In genomic region chr4:119207051-119207450, GRCh38 we compare ENCODE assay signal across 20 cellular contexts. TPM values are rescaled to one million over a fixed set of nuclear protein-coding genes. Genes with fewer than 3 reads are reported as not detected.
DNase-seq lines count a peak whose midpoint lies in the region; ATAC-seq and TF ChIP-seq lines count a peak whose summit lies in the region.
"Had no signal": no experiment of that assay in that cellular context is flagged by ENCODE, and none has a peak within 500 bp of the region (broad histone marks: within the 10 kb centered on the region; RNA-seq: fewer than 3 reads in every experiment).

No MANE protein-coding gene starts in this region.

- H3K27ac ChIP-seq in left ventricle myocardium inferior (replicated peaks) (peak overlapping the region; percentile 81), upper lobe of left lung (peak overlapping the region in 1 of 4 donors; percentile 8)

- no peak for TF ChIP-seq EP300 in upper lobe of left lung (IDR thresholded peaks at IDR 0.05)

- no peak for TF ChIP-seq POLR2A in upper lobe of left lung (IDR thresholded peaks at IDR 0.05)

- H3K27ac Mint-ChIP-seq in activated CD8-positive, alpha-beta T cell treated with anti-CD3 and anti-CD28 coated beads for 36 hours = peak overlapping the region; percentile 72
- no peak overlapping the region for H3K27ac Mint-ChIP-seq in activated CD8-positive, alpha-beta T cell treated with anti-CD3 and anti-CD28 coated beads, Interleukin-2, amount 10 ng/mL, durations not matched to agents 7 days and 5 days
- H3K27ac Mint-ChIP-seq: activated naive CD4-positive, alpha-beta T cell treated with anti-CD3 and anti-CD28 coated beads, Interleukin-2, amount 10 ng/mL, durations not matched to agents 7 days and 5 days; natural killer cell; WTC11 had no signal

- peaks cover 5% of the 10 kb centered on the region for H3K9me3 Mint-ChIP-seq in activated CD8-positive, alpha-beta T cell treated with anti-CD3 and anti-CD28 coated beads for 36 hours
- H3K9me3 Mint-ChIP-seq in activated CD8-positive, alpha-beta T cell treated with anti-CD3 and anti-CD28 coated beads, Interleukin-2, amount 10 ng/mL, durations not matched to agents 7 days and 5 days (ENCODE audit: insufficient read depth) = no peaks in the 10 kb centered on the region
- H3K9me3 Mint-ChIP-seq: activated naive CD4-positive, alpha-beta T cell treated with anti-CD3 and anti-CD28 coated beads, Interleukin-2, amount 10 ng/mL, durations not matched to agents 7 days and 5 days; natural killer cell had no signal

- peaks cover 72% of the 10 kb centered on the region for H3K4me1 ChIP-seq in adipocyte (ENCODE audit: control insufficient read depth, insufficient read depth, low read length)
- peaks cover 49% of the 10 kb centered on the region for H3K4me1 ChIP-seq in left ventricle myocardium inferior
- H3K4me1 ChIP-seq in upper lobe of left lung = no peaks in the 10 kb centered on the region
- H3K4me1 ChIP-seq: breast epithelium had no signal

- no peaks in the 10 kb centered on the region for H3K27me3 Mint-ChIP-seq in activated CD8-positive, alpha-beta T cell treated with anti-CD3 and anti-CD28 coated beads for 36 hours
- no peaks in the 10 kb centered on the region for H3K27me3 Mint-ChIP-seq in activated CD8-positive, alpha-beta T cell treated with anti-CD3 and anti-CD28 coated beads, Interleukin-2, amount 10 ng/mL, durations not matched to agents 7 days and 5 days (ENCODE audit: low read depth)
- H3K27me3 Mint-ChIP-seq: activated naive CD4-positive, alpha-beta T cell treated with anti-CD3 and anti-CD28 coated beads, Interleukin-2, amount 10 ng/mL, durations not matched to agents 7 days and 5 days had no signal

- peaks cover 9% of the 10 kb centered on the region for H3K36me3 Mint-ChIP-seq in activated CD8-positive, alpha-beta T cell treated with anti-CD3 and anti-CD28 coated beads for 36 hours (ENCODE audit: low read depth)
- H3K36me3 Mint-ChIP-seq in activated CD8-positive, alpha-beta T cell treated with anti-CD3 and anti-CD28 coated beads, Interleukin-2, amount 10 ng/mL, durations not matched to agents 7 days and 5 days (ENCODE audit: low read depth) = peaks cover 4% of the 10 kb centered on the region
- H3K36me3 Mint-ChIP-seq: activated naive CD4-positive, alpha-beta T cell treated with anti-CD3 and anti-CD28 coated beads, Interleukin-2, amount 10 ng/mL, durations not matched to agents 7 days and 5 days; natural killer cell; WTC11 had no signal

- no peak overlapping the region for H3K4me3 Mint-ChIP-seq in activated CD8-positive, alpha-beta T cell treated with anti-CD3 and anti-CD28 coated beads for 36 hours
- no peak overlapping the region for H3K4me3 Mint-ChIP-seq in activated CD8-positive, alpha-beta T cell treated with anti-CD3 and anti-CD28 coated beads, Interleukin-2, amount 10 ng/mL, durations not matched to agents 7 days and 5 days
- H3K4me3 Mint-ChIP-seq: activated naive CD4-positive, alpha-beta T cell treated with anti-CD3 and anti-CD28 coated beads, Interleukin-2, amount 10 ng/mL, durations not matched to agents 7 days and 5 days; natural killer cell; WTC11 had no signal

- H3K27me3 ChIP-seq in adipocyte (replicated peaks; ENCODE audit: control insufficient read depth, insufficient read depth, low read length) (no peaks in the 10 kb centered on the region), left ventricle myocardium inferior (ENCODE audit: low read depth) (no peaks in the 10 kb centered on the region), upper lobe of left lung (no peaks in the 10 kb centered on the region)
- H3K27me3 ChIP-seq: breast epithelium, left lung, transverse colon had no signal

- peak overlapping the region; percentile 92 for H3K9ac ChIP-seq in adipocyte (ENCODE audit: low read length)

- ATAC-seq in activated CD8-positive, alpha-beta T cell treated with anti-CD3 and anti-CD28 coated beads for 36 hours = no peak
- no peak for ATAC-seq in activated CD8-positive, alpha-beta T cell treated with anti-CD3 and anti-CD28 coated beads, Interleukin-2, amount 10 ng/mL, durations not matched to agents 7 days and 5 days
- ATAC-seq in upper lobe of left lung (ENCODE audit: low FRiP score in 2 of 2) = peak; percentile 53 to 60
- ATAC-seq: left lung, natural killer cell, WTC11 had no signal

- H3K36me3 ChIP-seq in adipocyte (ENCODE audit: control insufficient read depth, insufficient read depth, low read length, severe bottlenecking) = no peaks in the 10 kb centered on the region
- H3K36me3 ChIP-seq in left ventricle myocardium inferior = no peaks in the 10 kb centered on the region
- no peaks in the 10 kb centered on the region for H3K36me3 ChIP-seq in upper lobe of left lung
- H3K36me3 ChIP-seq: breast epithelium, left lung, transverse colon had no signal

- DNase-seq in activated CD8-positive, alpha-beta T cell treated with anti-CD3 and anti-CD28 coated beads for 36 hours = no peak
- no peak for DNase-seq in activated CD8-positive, alpha-beta T cell treated with anti-CD3 and anti-CD28 coated beads, Interleukin-2, amount 10 ng/mL, durations not matched to agents 7 days and 5 days
- DNase-seq in adipocyte (ENCODE audit: low read depth) (peak; percentile 58), left ventricle myocardium inferior (no peak), upper lobe of left lung (no peak), DMS 273 treated with DMSO at 0.1 percent for 48 hours (lab: John Stamatoyannopoulos, UW) (no peak), occipital lobe (lab: John Stamatoyannopoulos, UW) (no peak), NCI-H187 treated with DMSO at 0.1 percent for 48 hours (lab: John Stamatoyannopoulos, UW) (no peak)
- DNase-seq: activated naive CD4-positive, alpha-beta T cell treated with anti-CD3 and anti-CD28 coated beads, Interleukin-2, amount 10 ng/mL, durations not matched to agents 7 days and 5 days; Caco-2; hypothalamus; left lung; natural killer cell; NCI-H1105; NCI-H345; stimulated activated CD4-positive, alpha-beta T cell treated with anti-CD3 and anti-CD28 coated beads, Interleukin-2, amount 100 ng/mL, for 24 hours; stimulated activated CD8-positive, alpha-beta memory T cell treated with anti-CD3 and anti-CD28 coated beads, Interleukin-4, amount 100 ng/mL, for 48 hours; transverse colon had no signal

- no peak for TF ChIP-seq CTCF in activated CD8-positive, alpha-beta T cell treated with anti-CD3 and anti-CD28 coated beads for 36 hours (IDR thresholded peaks at IDR 0.05)
- TF ChIP-seq CTCF in left ventricle myocardium inferior (IDR thresholded peaks at IDR 0.05; ENCODE audit: borderline replicate concordance) (no peak), upper lobe of left lung (IDR thresholded peaks at IDR 0.05) (no peak)

- peak overlapping the region; percentile 30 for H3K4me3 ChIP-seq in adipocyte (ENCODE audit: low read length)
- H3K4me3 ChIP-seq in left ventricle myocardium inferior = no peak overlapping the region
- no peak overlapping the region for H3K4me3 ChIP-seq in upper lobe of left lung
- H3K4me3 ChIP-seq: breast epithelium, left lung, transverse colon had no signal

- intact Hi-C loops in activated CD8-positive, alpha-beta T cell treated with anti-CD3 and anti-CD28 coated beads for 36 hours (cut with micrococcal nuclease) = no loop called here
- intact Hi-C loops in left ventricle myocardium inferior (cut with micrococcal nuclease) = no loop called here

- WGBS in upper lobe of left lung, 2 donors = 7 to 8% methylated on average over 1 of the region's 1 CpG

- CTCF ChIA-PET in activated CD8-positive, alpha-beta T cell treated with anti-CD3 and anti-CD28 coated beads for 36 hours (lab: Charles Lee) = interaction anchor here (1.5 to 1.9 kb wide), 2 partner anchors 25 to 31 kb away, joined by 3 to 10 read pairs; no protein-coding TSS in a partner anchor
- CTCF ChIA-PET in activated CD8-positive, alpha-beta T cell treated with anti-CD3 and anti-CD28 coated beads, Interleukin-2, amount 10 ng/mL, durations not matched to agents 7 days and 5 days (lab: Charles Lee) = no interaction called here

- POLR2A ChIA-PET in activated CD8-positive, alpha-beta T cell treated with anti-CD3 and anti-CD28 coated beads for 36 hours (lab: Charles Lee) = no interaction called here
- POLR2A ChIA-PET in activated CD8-positive, alpha-beta T cell treated with anti-CD3 and anti-CD28 coated beads, Interleukin-2, amount 10 ng/mL, durations not matched to agents 7 days and 5 days (lab: Charles Lee) = no interaction called here

- peaks cover 58% of the 10 kb centered on the region for H3K4me1 Mint-ChIP-seq in activated CD8-positive, alpha-beta T cell treated with anti-CD3 and anti-CD28 coated beads for 36 hours (ENCODE audit: low read depth)
- H3K4me1 Mint-ChIP-seq in activated CD8-positive, alpha-beta T cell treated with anti-CD3 and anti-CD28 coated beads, Interleukin-2, amount 10 ng/mL, durations not matched to agents 7 days and 5 days (ENCODE audit: low read depth) = peaks cover 42% of the 10 kb centered on the region

- H3K9me3 ChIP-seq in adipocyte (ENCODE audit: control insufficient read depth, low read length) (no peaks in the 10 kb centered on the region), left ventricle myocardium inferior (replicated peaks) (no peaks in the 10 kb centered on the region), upper lobe of left lung (no peaks in the 10 kb centered on the region)
- H3K9me3 ChIP-seq: breast epithelium, Caco-2, left lung, transverse colon had no signal

RNA-seq across cellular contexts. Expression of gene USP53, which starts 5.5 kb away (rescaled TPM):
- 10 to 100 TPM; 14.4 to 15.8 TPM for total RNA-seq in activated CD8-positive, alpha-beta T cell treated with anti-CD3 and anti-CD28 coated beads for 36 hours
- 10 to 100 TPM in 1 of 2 experiments, 1 to 10 TPM in 1; 10.0 to 10.1 TPM for total RNA-seq in activated CD8-positive, alpha-beta T cell treated with anti-CD3 and anti-CD28 coated beads, Interleukin-2, amount 10 ng/mL, durations not matched to agents 7 days and 5 days
- total RNA-seq in left ventricle myocardium inferior (39.9 TPM), upper lobe of left lung (100 to 1,000 TPM in 2 of 6 donors, 10 to 100 TPM in 4; 44.4 to 130 (median 56.0) TPM), occipital lobe (16.2 TPM)

Comparison
In these comparisons a context has a peak if more than half of its experiments do, and no peak if none do; other contexts are left out.
1. ATAC-seq: peak in upper lobe of left lung (2 of 2); none in activated CD8-positive, alpha-beta T cell treated with anti-CD3 and anti-CD28 coated beads for 36 hours (single experiment) and activated CD8-positive, alpha-beta T cell treated with anti-CD3 and anti-CD28 coated beads, Interleukin-2, amount 10 ng/mL, durations not matched to agents 7 days and 5 days (single experiment).